19 cellular contexts compared by ENCODE assay signal in genomic region chr6:154835307-154835706, GRCh38.
DNase-seq lines count a peak whose midpoint lies in the region; ATAC-seq, FAIRE-seq and TF ChIP-seq lines count a peak whose summit lies in the region.
"Had no signal": no experiment of that assay in that cellular context is flagged by ENCODE, and none has a peak within 500 bp of the region (broad histone marks: within the 10 kb centered on the region; RNA-seq: fewer than 3 reads in every experiment).

No MANE protein-coding gene starts in this region.

- no peak for TF ChIP-seq POLR2A in thyroid gland (IDR thresholded peaks at IDR 0.05)

- DNase-seq in GM18507 (ENCODE audit: extremely low spot score, insufficient read length, low read depth) (no peak), mesothelial cell of epicardium (ENCODE audit: low spot score in 2 of 2, unreplicated experiment in 2 of 2) (no peak), GOT3 (lab: John Stamatoyannopoulos, UW) (no peak), thyroid gland (no peak)
- no peak for DNase-seq in activated naive CD4-positive, alpha-beta T cell treated with anti-CD3 and anti-CD28 coated beads, Interleukin-2, amount 50 U/mL, for 16 hours
- DNase-seq: C1 segment of cervical spinal cord; CD4-positive, alpha-beta memory T cell; COR-L47; DMS153; DMS79 treated with DMSO at 0.1 percent for 48 hours; EL; GDM1 had no signal

- no peak for ATAC-seq in GM18517 (IDR thresholded peaks at IDR 0.05; ENCODE audit: unreplicated experiment)
- ATAC-seq: HCT116 had no signal

- H3K4me1 ChIP-seq in thyroid gland = peaks cover 10 to 13% of the 10 kb centered on the region in 2 donors

- H3K4me1 Mint-ChIP-seq in mesothelial cell of epicardium = peaks cover 18% of the 10 kb centered on the region

- peak; percentile 27 for FAIRE-seq in A204.1 (lab: Jason Lieb, UNC)
- FAIRE-seq in GM18507 (lab: Jason Lieb, UNC) = peak; percentile 46
- peak; percentile 14 for FAIRE-seq in colon (lab: Jason Lieb, UNC)
- FAIRE-seq: H54 had no signal

- H3K27me3 ChIP-seq in thyroid gland = no peaks in the 10 kb centered on the region

- no peaks in the 10 kb centered on the region for H3K9me3 Mint-ChIP-seq in mesothelial cell of epicardium
- H3K9me3 Mint-ChIP-seq: CD4-positive, alpha-beta memory T cell had no signal

- peaks cover 11 to 17% of the 10 kb centered on the region in 2 donors for H3K36me3 ChIP-seq in thyroid gland

- peaks cover 17% of the 10 kb centered on the region for H3K36me3 Mint-ChIP-seq in mesothelial cell of epicardium

- no peak overlapping the region for H3K27ac ChIP-seq in thyroid gland
- H3K27ac ChIP-seq: HL-60 had no signal

- no peak overlapping the region for H3K4me3 Mint-ChIP-seq in mesothelial cell of epicardium
- H3K4me3 Mint-ChIP-seq: B cell; CD4-positive, alpha-beta memory T cell had no signal

- no peak for TF ChIP-seq CTCF in mesothelial cell of epicardium (IDR thresholded peaks at IDR 0.05; ENCODE audit: unreplicated experiment)
- TF ChIP-seq CTCF in thyroid gland (IDR thresholded peaks at IDR 0.05) = no peak

- no peaks in the 10 kb centered on the region for H3K27me3 Mint-ChIP-seq in mesothelial cell of epicardium (ENCODE audit: low read depth)
- H3K27me3 Mint-ChIP-seq: B cell; CD4-positive, alpha-beta memory T cell had no signal

- H3K9me3 ChIP-seq in thyroid gland = no peaks in the 10 kb centered on the region

- WGBS in thyroid gland, 2 donors = 43% methylated on average over 4 of the region's 4 CpGs

- peak overlapping the region; percentile 30 for H3K27ac Mint-ChIP-seq in mesothelial cell of epicardium
- H3K27ac Mint-ChIP-seq: B cell had no signal

- no peak overlapping the region for H3K4me3 ChIP-seq in thyroid gland (replicated peaks in 1 of 3)

- intact Hi-C loops in thyroid gland (cut with DNase I) = no loop called here
